Comparison of ENCODE assay signal across 18 cellular contexts in the genomic region with DNA sequence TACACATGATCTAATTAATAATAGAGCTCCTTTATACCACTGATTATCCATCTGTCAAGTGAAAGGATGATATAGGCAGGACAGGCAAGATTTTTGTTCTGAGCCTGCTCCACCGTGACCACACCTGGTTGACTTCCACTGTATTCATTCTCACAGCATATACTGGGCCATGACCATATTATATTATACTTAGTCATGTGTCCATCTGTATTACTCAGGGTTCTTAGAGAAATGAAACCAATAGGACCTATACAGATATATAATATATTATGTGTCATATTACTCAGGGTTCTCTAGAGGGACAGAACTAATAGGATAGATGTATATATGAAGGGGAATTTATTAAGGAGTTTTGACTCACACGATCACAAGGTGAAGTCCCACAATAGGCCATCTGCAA.
A peak's percentile ranks its signal among the peaks of the same experiment; 100 is the strongest.
DNase-seq lines count a peak whose midpoint lies in the region; ATAC-seq and TF ChIP-seq lines count a peak whose summit lies in the region.
"Had no signal": no experiment of that assay in that cellular context is flagged by ENCODE, and none has a peak within 500 bp of the region (broad histone marks: within the 10 kb centered on the region; RNA-seq: fewer than 3 reads in every experiment).

No MANE protein-coding gene starts in this region.

- H3K27ac ChIP-seq in SK-N-SH (ENCODE audit: low read depth in 2 of 2, low read length in 1 of 2) (no peak overlapping the region), body of pancreas (no peak overlapping the region)
- H3K27ac ChIP-seq: 22Rv1, BLaER1, C4-2B had no signal

- H3K79me2 ChIP-seq in SK-N-SH (ENCODE audit: insufficient read depth): no peaks in the 10 kb centered on the region

- H3K4me1 ChIP-seq in SK-N-SH (ENCODE audit: control insufficient read depth in 1 of 2, insufficient read depth in 2 of 2, low read depth in 1 of 2, low read length in 1 of 2) (no peaks in the 10 kb centered on the region), body of pancreas (no peaks in the 10 kb centered on the region)
- H3K4me1 ChIP-seq: BLaER1, Caco-2, HAP-1 had no signal

- CTCF ChIA-PET in SK-N-SH (lab: Yijun Ruan, JAX): interaction anchor here (1.0 kb wide), 1 partner anchor 14 kb away, joined by 3 read pairs; no protein-coding TSS in a partner anchor

- no peaks in the 10 kb centered on the region for H3K9me2 ChIP-seq in SK-N-SH

- no peak for TF ChIP-seq EP300 in SK-N-SH (IDR thresholded peaks at IDR 0.05; ENCODE audit: borderline replicate concordance in 1 of 2, low read depth in 1 of 2, low read length in 1 of 2)

- H3K27me3 ChIP-seq in SK-N-SH (ENCODE audit: insufficient read depth) (no peaks in the 10 kb centered on the region), body of pancreas (no peaks in the 10 kb centered on the region)
- H3K27me3 ChIP-seq: BLaER1 had no signal

- WGBS in SK-N-SH (ENCODE audit: low lambda C conversion rate): 0% methylated on average over 2 of the region's 2 CpGs
- 73 to 74% methylated on average over 2 of the region's 2 CpGs for WGBS in body of pancreas, 2 donors

- TF ChIP-seq CTCF in SK-N-SH (IDR thresholded peaks at IDR 0.05): no peak
- no peak for TF ChIP-seq CTCF in body of pancreas (IDR thresholded peaks at IDR 0.05)

- POLR2A ChIA-PET in SK-N-SH (lab: Yijun Ruan, JAX): no interaction called here

- no peak overlapping the region for H3K9ac ChIP-seq in SK-N-SH
- H3K9ac ChIP-seq: BLaER1 had no signal

- intact Hi-C loops in body of pancreas (cut with DNase I): no loop called here

- DNase-seq in SK-N-SH: no peak
- DNase-seq in NCI-H82 (lab: John Stamatoyannopoulos, UW): peak; percentile 59
- peak; percentile 59 for DNase-seq in OCI-M1 (lab: John Stamatoyannopoulos, UW)
- no peak for DNase-seq in body of pancreas
- DNase-seq in cerebellum (ENCODE audit: low spot score): no peak
- no peak for DNase-seq in dermis blood vessel endothelial cell
- DNase-seq: Caco-2; CD4-positive, CD25-positive, alpha-beta regulatory T cell; CD8-positive, alpha-beta T cell; DMS153; DND-41; GOT3; HFFc6 had no signal

- no peak for TF ChIP-seq POLR2A in body of pancreas (IDR thresholded peaks at IDR 0.05)

- H3K4me3 ChIP-seq in SK-N-SH (ENCODE audit: low read depth in 2 of 2, low read length in 1 of 2) (no peak overlapping the region), body of pancreas (no peak overlapping the region)
- H3K4me3 ChIP-seq: BLaER1, HAP-1 had no signal

- H3K36me3 ChIP-seq in SK-N-SH (replicated peaks in 1 of 2; ENCODE audit: control insufficient read depth in 1 of 2, insufficient read depth in 2 of 2, low read length in 1 of 2): no peaks in the 10 kb centered on the region
- no peaks in the 10 kb centered on the region for H3K36me3 ChIP-seq in body of pancreas (replicated peaks in 1 of 2; ENCODE audit: insufficient read depth in 1 of 2, low read depth in 2 of 2)
- H3K36me3 ChIP-seq: BLaER1, HAP-1 had no signal

- H3F3A ChIP-seq in SK-N-SH (replicated peaks; ENCODE audit: insufficient read depth): no peaks in the 10 kb centered on the region

- H4K20me1 ChIP-seq in SK-N-SH (ENCODE audit: insufficient read depth): no peaks in the 10 kb centered on the region
- H4K20me1 ChIP-seq: BLaER1 had no signal

- TF ChIP-seq RAD21 in SK-N-SH (IDR thresholded peaks at IDR 0.05; ENCODE audit: low read length): no peak

- peak overlapping the region; percentile 41; the same call in 1 of the 2 replicates for H2AFZ ChIP-seq in SK-N-SH (ENCODE audit: low read depth)

- no peak overlapping the region for H3K4me2 ChIP-seq in SK-N-SH
- H3K4me2 ChIP-seq: BLaER1 had no signal

- ATAC-seq in SK-N-SH treated with all-trans-retinoic acid at 6 μM for 48 hours (no peak), body of pancreas (no peak)
- ATAC-seq: CD8-positive, alpha-beta T cell had no signal

- no peaks in the 10 kb centered on the region for H3K9me3 ChIP-seq in SK-N-SH
- H3K9me3 ChIP-seq in body of pancreas: no peaks in the 10 kb centered on the region
- H3K9me3 ChIP-seq: BLaER1, Caco-2, HAP-1 had no signal

TF ChIP-seq in SK-N-SH, 30 proteins besides CTCF, POLR2A, EP300 and RAD21 (continues in another document):
- TF ChIP-seq GABPA (IDR thresholded peaks at IDR 0.05; ENCODE audit: low read depth) (no peak), FOSL2 (IDR thresholded peaks at IDR 0.05; ENCODE audit: borderline replicate concordance, low read depth) (no peak), ELF1 (IDR thresholded peaks at IDR 0.05) (no peak), GATA2 (CRISPR knock-in tag; IDR thresholded peaks at IDR 0.05) (no peak)
- TF ChIP-seq, protein P1, sequence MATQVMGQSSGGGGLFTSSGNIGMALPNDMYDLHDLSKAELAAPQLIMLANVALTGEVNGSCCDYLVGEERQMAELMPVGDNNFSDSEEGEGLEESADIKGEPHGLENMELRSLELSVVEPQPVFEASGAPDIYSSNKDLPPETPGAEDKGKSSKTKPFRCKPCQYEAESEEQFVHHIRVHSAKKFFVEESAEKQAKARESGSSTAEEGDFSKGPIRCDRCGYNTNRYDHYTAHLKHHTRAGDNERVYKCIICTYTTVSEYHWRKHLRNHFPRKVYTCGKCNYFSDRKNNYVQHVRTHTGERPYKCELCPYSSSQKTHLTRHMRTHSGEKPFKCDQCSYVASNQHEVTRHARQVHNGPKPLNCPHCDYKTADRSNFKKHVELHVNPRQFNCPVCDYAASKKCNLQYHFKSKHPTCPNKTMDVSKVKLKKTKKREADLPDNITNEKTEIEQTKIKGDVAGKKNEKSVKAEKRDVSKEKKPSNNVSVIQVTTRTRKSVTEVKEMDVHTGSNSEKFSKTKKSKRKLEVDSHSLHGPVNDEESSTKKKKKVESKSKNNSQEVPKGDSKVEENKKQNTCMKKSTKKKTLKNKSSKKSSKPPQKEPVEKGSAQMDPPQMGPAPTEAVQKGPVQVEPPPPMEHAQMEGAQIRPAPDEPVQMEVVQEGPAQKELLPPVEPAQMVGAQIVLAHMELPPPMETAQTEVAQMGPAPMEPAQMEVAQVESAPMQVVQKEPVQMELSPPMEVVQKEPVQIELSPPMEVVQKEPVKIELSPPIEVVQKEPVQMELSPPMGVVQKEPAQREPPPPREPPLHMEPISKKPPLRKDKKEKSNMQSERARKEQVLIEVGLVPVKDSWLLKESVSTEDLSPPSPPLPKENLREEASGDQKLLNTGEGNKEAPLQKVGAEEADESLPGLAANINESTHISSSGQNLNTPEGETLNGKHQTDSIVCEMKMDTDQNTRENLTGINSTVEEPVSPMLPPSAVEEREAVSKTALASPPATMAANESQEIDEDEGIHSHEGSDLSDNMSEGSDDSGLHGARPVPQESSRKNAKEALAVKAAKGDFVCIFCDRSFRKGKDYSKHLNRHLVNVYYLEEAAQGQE (IDR thresholded peaks at IDR 0.05; ENCODE audit: low read depth, low read length): no peak

TF ChIP-seq in SK-N-SH treated with all-trans-retinoic acid at 6 μM for 48 hours, 23 proteins besides CTCF, POLR2A, EP300 and RAD21 (continues in another document):
- TF ChIP-seq, protein P2, sequence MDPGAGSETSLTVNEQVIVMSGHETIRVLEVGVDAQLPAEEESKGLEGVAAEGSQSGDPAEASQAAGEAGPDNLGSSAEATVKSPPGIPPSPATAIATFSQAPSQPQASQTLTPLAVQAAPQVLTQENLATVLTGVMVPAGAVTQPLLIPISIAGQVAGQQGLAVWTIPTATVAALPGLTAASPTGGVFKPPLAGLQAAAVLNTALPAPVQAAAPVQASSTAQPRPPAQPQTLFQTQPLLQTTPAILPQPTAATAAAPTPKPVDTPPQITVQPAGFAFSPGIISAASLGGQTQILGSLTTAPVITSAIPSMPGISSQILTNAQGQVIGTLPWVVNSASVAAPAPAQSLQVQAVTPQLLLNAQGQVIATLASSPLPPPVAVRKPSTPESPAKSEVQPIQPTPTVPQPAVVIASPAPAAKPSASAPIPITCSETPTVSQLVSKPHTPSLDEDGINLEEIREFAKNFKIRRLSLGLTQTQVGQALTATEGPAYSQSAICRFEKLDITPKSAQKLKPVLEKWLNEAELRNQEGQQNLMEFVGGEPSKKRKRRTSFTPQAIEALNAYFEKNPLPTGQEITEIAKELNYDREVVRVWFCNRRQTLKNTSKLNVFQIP (CRISPR knock-in tag; IDR thresholded peaks at IDR 0.05; ENCODE audit: borderline replicate concordance, low read depth): no peak
- TF ChIP-seq TOX (CRISPR knock-in tag; IDR thresholded peaks at IDR 0.05; ENCODE audit: borderline replicate concordance) (no peak), ZNF8 (CRISPR knock-in tag; IDR thresholded peaks at IDR 0.05) (no peak), BACH2 (CRISPR knock-in tag; IDR thresholded peaks at IDR 0.05; ENCODE audit: borderline replicate concordance) (no peak), GLIS3 (CRISPR knock-in tag; IDR thresholded peaks at IDR 0.05) (no peak), SNAI2 (CRISPR knock-in tag; IDR thresholded peaks at IDR 0.05) (no peak)
- TF ChIP-seq, protein P3, sequence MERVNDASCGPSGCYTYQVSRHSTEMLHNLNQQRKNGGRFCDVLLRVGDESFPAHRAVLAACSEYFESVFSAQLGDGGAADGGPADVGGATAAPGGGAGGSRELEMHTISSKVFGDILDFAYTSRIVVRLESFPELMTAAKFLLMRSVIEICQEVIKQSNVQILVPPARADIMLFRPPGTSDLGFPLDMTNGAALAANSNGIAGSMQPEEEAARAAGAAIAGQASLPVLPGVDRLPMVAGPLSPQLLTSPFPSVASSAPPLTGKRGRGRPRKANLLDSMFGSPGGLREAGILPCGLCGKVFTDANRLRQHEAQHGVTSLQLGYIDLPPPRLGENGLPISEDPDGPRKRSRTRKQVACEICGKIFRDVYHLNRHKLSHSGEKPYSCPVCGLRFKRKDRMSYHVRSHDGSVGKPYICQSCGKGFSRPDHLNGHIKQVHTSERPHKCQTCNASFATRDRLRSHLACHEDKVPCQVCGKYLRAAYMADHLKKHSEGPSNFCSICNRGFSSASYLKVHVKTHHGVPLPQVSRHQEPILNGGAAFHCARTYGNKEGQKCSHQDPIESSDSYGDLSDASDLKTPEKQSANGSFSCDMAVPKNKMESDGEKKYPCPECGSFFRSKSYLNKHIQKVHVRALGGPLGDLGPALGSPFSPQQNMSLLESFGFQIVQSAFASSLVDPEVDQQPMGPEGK (CRISPR knock-in tag; IDR thresholded peaks at IDR 0.05; ENCODE audit: borderline replicate concordance): no peak

Comparison
In these comparisons a context has a peak if more than half of its experiments do, and no peak if none do; other contexts are left out.
1. DNase-seq: peak in NCI-H82 (single experiment) and OCI-M1 (single experiment); none in SK-N-SH (single experiment), body of pancreas (0 of 4), cerebellum (single experiment) and dermis blood vessel endothelial cell (single experiment).